Comparison of ENCODE assay signal across 8 cellular contexts in the genomic region with DNA sequence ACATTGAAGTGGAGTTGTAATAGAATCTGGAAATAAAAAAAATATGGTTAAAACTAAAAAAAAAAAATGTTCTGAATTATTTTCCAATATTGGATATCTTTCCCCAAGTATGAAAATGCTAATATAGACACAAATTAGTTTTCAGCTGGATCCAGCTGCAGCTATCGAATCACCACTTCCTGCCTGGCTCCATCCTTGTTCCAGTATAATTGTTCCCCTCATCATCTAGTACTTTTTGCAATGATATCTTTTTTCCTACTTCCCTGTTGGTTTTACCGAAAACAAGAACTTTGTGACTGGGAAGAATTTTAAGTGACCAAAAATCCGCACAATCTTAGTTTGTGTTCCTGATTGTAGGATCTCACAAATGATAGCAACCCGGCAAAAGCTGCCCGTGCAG. TPM values are rescaled to one million over a fixed set of nuclear protein-coding genes. Genes with fewer than 3 reads are reported as not detected.
"Had no signal": no experiment of that assay in that cellular context is flagged by ENCODE, and none has a peak within 500 bp of the region (broad histone marks: within the 10 kb centered on the region; RNA-seq: fewer than 3 reads in every experiment).

No MANE protein-coding gene starts in this region.

- FAIRE-seq: G401.6, GM12878, GM12891, GM12892, GM18507 had no signal

- H3K4me3 ChIP-seq: GM12878 had no signal

- DNase-seq: GDM1, GF-D8 had no signal

- ATAC-seq: GM12878 had no signal

RNA-seq across cellular contexts. Expression of a gene that starts 9.4 kb away (rescaled TPM):
- total RNA-seq: G401, GM12878 had no signal
- polyA plus RNA-seq: GM12878 had no signal

RNA-seq across cellular contexts. Expression of a gene that starts 17.4 kb away (rescaled TPM):
- total RNA-seq: G401, GM12878 had no signal
- polyA plus RNA-seq: GM12878 had no signal

RNA-seq across cellular contexts. Expression of a gene that starts 47.6 kb away (rescaled TPM):
- total RNA-seq: G401, GM12878 had no signal
- polyA plus RNA-seq: GM12878 had no signal
